ENCODE assay signal across 1 cellular context in the genomic region with DNA sequence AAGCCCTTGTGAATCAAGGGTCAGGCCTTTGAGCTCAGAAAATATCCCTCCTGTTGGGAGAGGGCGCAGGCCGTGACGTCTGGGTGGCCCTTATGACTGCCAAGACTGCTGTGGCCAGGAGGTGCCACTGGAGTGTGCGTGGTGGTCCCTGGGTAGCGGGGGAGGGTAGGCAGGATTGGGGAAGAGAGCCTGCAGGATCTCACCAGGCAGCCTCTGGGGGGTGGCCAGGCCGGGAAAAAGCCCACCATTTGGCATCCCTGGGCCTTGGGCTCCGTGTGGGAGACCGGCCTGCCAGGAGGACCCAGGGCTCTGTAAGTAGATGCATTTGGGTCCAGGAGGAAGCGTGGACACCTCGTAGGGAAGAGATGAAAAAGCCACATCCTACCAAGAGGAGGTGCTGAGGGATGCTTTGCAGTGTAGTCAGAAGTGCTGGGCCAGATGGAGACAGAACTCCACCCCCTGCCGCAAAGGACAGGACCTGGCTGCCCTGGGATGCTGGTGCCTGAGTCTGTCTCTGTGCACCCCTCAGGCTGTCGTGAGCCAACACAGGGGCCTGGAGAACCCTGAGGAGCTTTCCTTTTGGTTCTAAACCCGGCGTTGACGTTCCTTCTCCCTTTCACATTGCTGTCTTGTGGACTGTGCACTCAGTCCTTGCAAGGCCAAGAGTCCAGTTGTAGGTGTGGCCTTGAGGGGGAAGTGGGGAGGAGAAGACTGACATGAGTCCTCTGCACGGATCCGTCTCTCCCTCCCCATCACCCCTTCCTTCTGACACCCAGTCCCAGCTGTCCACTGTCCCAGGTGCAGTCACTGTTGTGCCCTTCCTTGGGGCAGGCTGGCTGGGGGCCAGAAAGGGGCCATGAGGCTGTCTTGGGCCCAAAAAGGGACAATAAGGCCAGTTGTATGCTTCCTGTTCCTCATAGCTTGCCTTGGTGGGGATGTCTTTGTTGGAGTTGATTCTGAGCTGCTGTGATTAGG.
TF ChIP-seq lines count a peak whose summit lies in the region.

No MANE protein-coding gene starts in this region.

TF ChIP-seq in HepG2, 621 proteins besides CTCF, POLR2A, EP300 and RAD21:
- no peak for TF ChIP-seq U2AF1 (optimal IDR thresholded peaks at IDR 0.05; ENCODE audit: low read depth, low read length)
- no peak for TF ChIP-seq ZNF660 (CRISPR knock-in tag; IDR thresholded peaks at IDR 0.05; ENCODE audit: borderline replicate concordance, low read depth)
- TF ChIP-seq, protein P1, sequence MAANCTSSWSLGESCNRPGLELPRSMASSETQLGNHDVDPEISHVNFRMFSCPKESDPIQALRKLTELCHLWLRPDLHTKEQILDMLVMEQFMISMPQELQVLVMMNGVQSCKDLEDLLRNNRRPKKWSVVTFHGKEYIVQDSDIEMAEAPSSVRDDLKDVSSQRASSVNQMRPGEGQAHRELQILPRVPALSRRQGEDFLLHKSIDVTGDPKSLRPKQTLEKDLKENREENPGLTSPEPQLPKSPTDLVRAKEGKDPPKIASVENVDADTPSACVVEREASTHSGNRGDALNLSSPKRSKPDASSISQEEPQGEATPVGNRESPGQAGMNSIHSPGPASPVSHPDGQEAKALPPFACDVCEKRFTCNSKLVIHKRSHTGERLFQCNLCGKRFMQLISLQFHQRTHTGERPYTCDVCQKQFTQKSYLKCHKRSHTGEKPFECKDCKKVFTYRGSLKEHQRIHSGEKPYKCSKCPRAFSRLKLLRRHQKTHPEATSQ (CRISPR knock-in tag; IDR thresholded peaks at IDR 0.05; ENCODE audit: borderline replicate concordance), result no peak
- TF ChIP-seq, protein P2, sequence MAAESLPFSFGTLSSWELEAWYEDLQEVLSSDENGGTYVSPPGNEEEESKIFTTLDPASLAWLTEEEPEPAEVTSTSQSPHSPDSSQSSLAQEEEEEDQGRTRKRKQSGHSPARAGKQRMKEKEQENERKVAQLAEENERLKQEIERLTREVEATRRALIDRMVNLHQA (CRISPR knock-in tag; IDR thresholded peaks at IDR 0.05), result no peak
- no peak for TF ChIP-seq ZNF878 (CRISPR knock-in tag; IDR thresholded peaks at IDR 0.05)
- TF ChIP-seq, protein P3, sequence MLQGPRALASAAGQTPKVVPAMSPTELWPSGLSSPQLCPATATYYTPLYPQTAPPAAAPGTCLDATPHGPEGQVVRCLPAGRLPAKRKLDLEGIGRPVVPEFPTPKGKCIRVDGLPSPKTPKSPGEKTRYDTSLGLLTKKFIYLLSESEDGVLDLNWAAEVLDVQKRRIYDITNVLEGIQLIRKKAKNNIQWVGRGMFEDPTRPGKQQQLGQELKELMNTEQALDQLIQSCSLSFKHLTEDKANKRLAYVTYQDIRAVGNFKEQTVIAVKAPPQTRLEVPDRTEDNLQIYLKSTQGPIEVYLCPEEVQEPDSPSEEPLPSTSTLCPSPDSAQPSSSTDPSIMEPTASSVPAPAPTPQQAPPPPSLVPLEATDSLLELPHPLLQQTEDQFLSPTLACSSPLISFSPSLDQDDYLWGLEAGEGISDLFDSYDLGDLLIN (CRISPR knock-in tag; IDR thresholded peaks at IDR 0.05; ENCODE audit: borderline replicate concordance), result no peak
- TF ChIP-seq, protein P4, sequence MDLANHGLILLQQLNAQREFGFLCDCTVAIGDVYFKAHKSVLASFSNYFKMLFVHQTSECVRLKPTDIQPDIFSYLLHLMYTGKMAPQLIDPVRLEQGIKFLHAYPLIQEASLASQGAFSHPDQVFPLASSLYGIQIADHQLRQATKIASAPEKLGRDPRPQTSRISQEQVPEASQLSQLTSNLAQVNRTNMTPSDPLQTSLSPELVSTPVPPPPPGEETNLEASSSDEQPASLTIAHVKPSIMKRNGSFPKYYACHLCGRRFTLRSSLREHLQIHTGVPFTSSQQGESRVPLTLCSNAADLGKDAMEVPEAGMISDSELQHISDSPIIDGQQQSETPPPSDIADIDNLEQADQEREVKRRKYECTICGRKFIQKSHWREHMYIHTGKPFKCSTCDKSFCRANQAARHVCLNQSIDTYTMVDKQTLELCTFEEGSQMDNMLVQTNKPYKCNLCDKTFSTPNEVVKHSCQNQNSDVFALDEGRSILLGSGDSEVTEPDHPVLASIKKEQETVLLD (CRISPR knock-in tag; IDR thresholded peaks at IDR 0.05; ENCODE audit: low read depth), result no peak
- TF ChIP-seq, protein P5, sequence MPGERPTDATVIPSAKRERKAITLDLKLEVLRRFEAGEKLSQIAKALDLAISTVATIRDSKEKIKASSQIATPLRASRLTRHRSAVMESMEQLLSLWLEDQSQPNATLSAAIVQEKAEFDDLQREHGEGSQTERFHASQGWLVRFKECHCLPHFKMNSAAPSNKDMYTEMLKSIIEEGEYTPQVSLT (CRISPR knock-in tag; IDR thresholded peaks at IDR 0.05; ENCODE audit: borderline replicate concordance, low read depth), result no peak
- no peak for TF ChIP-seq GABPB1 (CRISPR knock-in tag; IDR thresholded peaks at IDR 0.05)
- TF ChIP-seq AHR (CRISPR knock-in tag; IDR thresholded peaks at IDR 0.05), result no peak
- TF ChIP-seq ZKSCAN5 (CRISPR knock-in tag; IDR thresholded peaks at IDR 0.05), result no peak
